Comparison of ENCODE assay signal across 1 cellular context in genomic region chr1:116636574-116636973, GRCh38. TPM values are rescaled to one million over a fixed set of nuclear protein-coding genes. Genes with fewer than 3 reads are reported as not detected.
"Had no signal": no experiment of that assay in that cellular context is flagged by ENCODE, and none has a peak within 500 bp of the region (broad histone marks: within the 10 kb centered on the region; RNA-seq: fewer than 3 reads in every experiment).

No MANE protein-coding gene starts in this region.

RNA-seq across cellular contexts. Expression of gene IGSF3, which starts 31.0 kb away (rescaled TPM):
- polyA plus RNA-seq: naive thymus-derived CD8-positive, alpha-beta T cell had no signal
